Comparison of ENCODE assay signal across 24 cellular contexts in genomic region chr5:59117320-59117719, GRCh38.
DNase-seq lines count a peak whose midpoint lies in the region; ATAC-seq, FAIRE-seq and TF ChIP-seq lines count a peak whose summit lies in the region.
"Had no signal": no experiment of that assay in that cellular context is flagged by ENCODE, and none has a peak within 500 bp of the region (broad histone marks: within the 10 kb centered on the region; RNA-seq: fewer than 3 reads in every experiment).

No MANE protein-coding gene starts in this region.

- DNase-seq in LNCaP clone FGC (ENCODE audit: low read depth) (peak; percentile 92), left colon (no peak), nephron progenitor cell (no peak), H7 (no peak), frontal cortex (ENCODE audit: low spot score in 2 of 2) (no peak), Calu3 (no peak), GM13977 (ENCODE audit: low spot score) (no peak)
- DNase-seq: DND-41, HCEC 1CT, MV-4-11, NCI-H1105 treated with DMSO at 0.1 percent for 48 hours, NCI-H1694 treated with DMSO at 0.1 percent for 48 hours, NCI-H446, NCI-H526, OCI-M1, Right ventricle myocardium superior had no signal

- no peak overlapping the region; the same call in 1 of the 2 replicates for H3K4me3 ChIP-seq in LNCaP clone FGC (ENCODE audit: low read depth, low read length)
- H3K4me3 ChIP-seq in H7 (ENCODE audit: insufficient read depth, low read depth, low read length): no peak overlapping the region
- H3K4me3 ChIP-seq: GM12878, GM23338 had no signal

- BruUV-seq in Calu3 (replicated peaks; lab: Mats Ljungman, UMichigan): no TSS peak

- peaks cover 13% of the 10 kb centered on the region for H3K9me3 Mint-ChIP-seq in nephron progenitor cell
- H3K9me3 Mint-ChIP-seq in Calu3 (ENCODE audit: low read depth, unreplicated experiment): no peaks in the 10 kb centered on the region
- H3K9me3 Mint-ChIP-seq: GM23338, IgD-negative memory B cell had no signal

- H3K4me3 Mint-ChIP-seq in nephron progenitor cell (peak overlapping the region; percentile 39), Calu3 (ENCODE audit: low read depth, unreplicated experiment) (no peak overlapping the region)
- H3K4me3 Mint-ChIP-seq: B cell, GM23338, IgD-negative memory B cell had no signal

- CTCF ChIA-PET in Calu3 (lab: Charles Lee): no interaction called here

- H3K4me1 Mint-ChIP-seq in nephron progenitor cell (peaks cover 48% of the 10 kb centered on the region), Calu3 (ENCODE audit: low read depth, unreplicated experiment) (peaks cover 9% of the 10 kb centered on the region)

- no peak for FAIRE-seq in frontal cortex (lab: Jason Lieb, UNC)
- FAIRE-seq: A204.1, GM12878, HTR-8/SVneo, RCC 7860 had no signal

- H3K27ac ChIP-seq in 22Rv1: peak overlapping the region; percentile 22; the same call in 1 of the 2 replicates

- no peaks in the 10 kb centered on the region for H3K27me3 ChIP-seq in H7 (ENCODE audit: control insufficient read depth, insufficient read depth, low read length)

- intact Hi-C loops in left colon (cut with DNase I, micrococcal nuclease): no loop called here
- intact Hi-C loops in Calu3 (cut with micrococcal nuclease; ENCODE audit: unreplicated experiment): no loop called here

- TF ChIP-seq CTCF in 22Rv1 (IDR thresholded peaks at IDR 0.05): no peak
- TF ChIP-seq CTCF in LNCaP clone FGC (IDR thresholded peaks at IDR 0.05; ENCODE audit: control insufficient read depth, extremely low read depth, insufficient read depth): no peak
- TF ChIP-seq CTCF in nephron progenitor cell (IDR thresholded peaks at IDR 0.05): no peak
- TF ChIP-seq CTCF in Calu3 (IDR thresholded peaks at IDR 0.05; ENCODE audit: unreplicated experiment): no peak
- TF ChIP-seq CTCF in GM13977 (IDR thresholded peaks at IDR 0.05; ENCODE audit: extremely low read depth, insufficient read depth, missing control alignments): no peak

- H3K27ac Mint-ChIP-seq in nephron progenitor cell (peak overlapping the region; percentile 6), Calu3 (ENCODE audit: unreplicated experiment) (no peak overlapping the region)
- H3K27ac Mint-ChIP-seq: B cell, GM23338 had no signal

- in situ Hi-C loops in GM13977 (cut with MboI; ENCODE audit: low pct_unique_long_range_greater_than_20kb, low sequenced_read_pairs, unreplicated experiment): no loop called here

- H3K36me3 Mint-ChIP-seq in nephron progenitor cell (ENCODE audit: low read depth) (peaks cover 21% of the 10 kb centered on the region), Calu3 (ENCODE audit: insufficient read depth, unreplicated experiment) (no peaks in the 10 kb centered on the region)

- H3K27me3 Mint-ChIP-seq in nephron progenitor cell (ENCODE audit: low read depth, poor library complexity) (no peaks in the 10 kb centered on the region), Calu3 (ENCODE audit: unreplicated experiment) (no peaks in the 10 kb centered on the region)
- H3K27me3 Mint-ChIP-seq: B cell, IgD-negative memory B cell had no signal

- H3K36me3 ChIP-seq in H7 (replicated peaks; ENCODE audit: control insufficient read depth, insufficient read depth, low read length): no peaks in the 10 kb centered on the region

- peak; percentile 68 for ATAC-seq in left colon
- ATAC-seq: GM12878, GM23338 had no signal
